14 cellular contexts compared by ENCODE assay signal in the genomic region with DNA sequence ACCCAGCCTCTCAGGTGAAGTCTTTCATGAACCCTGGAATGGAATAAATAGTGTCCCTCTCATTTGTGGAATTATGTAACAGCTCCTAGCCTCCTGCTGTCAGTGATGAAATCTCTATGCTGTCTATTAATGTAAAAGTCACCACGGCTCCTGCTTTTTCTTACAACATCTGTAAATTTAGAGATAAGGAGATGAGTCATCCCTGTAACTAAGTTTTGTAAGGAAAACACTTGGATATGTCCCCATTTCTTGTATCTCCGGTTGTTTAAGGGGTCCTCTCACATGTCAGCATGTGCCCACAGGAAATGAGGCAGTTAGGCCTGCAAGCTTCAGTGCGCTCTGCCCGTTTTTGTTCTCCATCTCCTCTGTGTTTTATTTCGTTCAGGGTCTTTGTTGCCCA. TPM values are rescaled to one million over a fixed set of nuclear protein-coding genes. Genes with fewer than 3 reads are reported as not detected.
DNase-seq lines count a peak whose midpoint lies in the region; ATAC-seq, FAIRE-seq and TF ChIP-seq lines count a peak whose summit lies in the region.
"Had no signal": no experiment of that assay in that cellular context is flagged by ENCODE, and none has a peak within 500 bp of the region (broad histone marks: within the 10 kb centered on the region; RNA-seq: fewer than 3 reads in every experiment).

No MANE protein-coding gene starts in this region.

- peaks cover 5 to 6% of the 10 kb centered on the region in 2 donors for H3K36me3 Mint-ChIP-seq in activated T-cell treated with anti-CD3 and anti-CD28 coated beads, Interleukin-2, amount 50 U/mL, for 72 hours (ENCODE audit: insufficient read depth in 2 of 2)
- H3K36me3 Mint-ChIP-seq in type B pancreatic cell: peaks cover 7% of the 10 kb centered on the region

- peak overlapping the region; percentile 46 to 47 for H3K4me3 Mint-ChIP-seq in activated T-cell treated with anti-CD3 and anti-CD28 coated beads, Interleukin-2, amount 50 U/mL, for 72 hours
- peak overlapping the region; percentile 39 for H3K4me3 Mint-ChIP-seq in type B pancreatic cell

- no peak for TF ChIP-seq POLR2A in GM12891 (IDR thresholded peaks at IDR 0.05; ENCODE audit: low read depth, low read length)

- no peak for ATAC-seq in activated T-cell treated with anti-CD3 and anti-CD28 coated beads, Interleukin-2, amount 50 U/mL, for 72 hours (replicated peaks in 1 of 2)

- no peaks in the 10 kb centered on the region for H3K9me3 ChIP-seq in SJCRH30 (replicated peaks)

- H3K4me1 ChIP-seq in SJCRH30: peaks cover 5% of the 10 kb centered on the region; the same call in 1 of the 2 replicates

- FAIRE-seq in GM12891 (lab: Jason Lieb, UNC): no peak
- FAIRE-seq: GM19239 had no signal

- no peak for DNase-seq in activated T-cell treated with anti-CD3 and anti-CD28 coated beads, Interleukin-2, amount 50 U/mL, for 72 hours
- DNase-seq in activated T-cell treated with anti-CD3 and anti-CD28 coated beads, Interleukin-2, amount 50 U/mL, for 1 hour: no peak
- DNase-seq in RPMI7951 (ENCODE audit: low read depth): peak; percentile 47
- DNase-seq in choroid plexus epithelial cell (ENCODE audit: low read depth): peak; percentile 84
- no peak for DNase-seq in type B pancreatic cell (ENCODE audit: extremely low spot score, unreplicated experiment)
- DNase-seq in coronary artery (ENCODE audit: low spot score): no peak
- no peak for DNase-seq in SJCRH30
- DNase-seq in GM12891 (ENCODE audit: insufficient read length, low spot score): no peak
- DNase-seq: activated CD8-positive, alpha-beta memory T cell treated with anti-CD3 and anti-CD28 coated beads, Interleukin-2, amount 50 U/mL, for 4 hours; caudate nucleus; NCI-H1105; NCI-H526 treated with DMSO at 0.1 percent for 48 hours had no signal

- H3K27ac ChIP-seq in coronary artery (peak overlapping the region in 1 of 2 donors; percentile 50), SJCRH30 (no peak overlapping the region)
- H3K27ac ChIP-seq: neural progenitor cell had no signal

- peaks cover 2% of the 10 kb centered on the region; the same call in 1 of the 2 replicates for H3K36me3 ChIP-seq in SJCRH30
- H3K36me3 ChIP-seq: neural progenitor cell had no signal

- H3K27me3 Mint-ChIP-seq in activated T-cell treated with anti-CD3 and anti-CD28 coated beads, Interleukin-2, amount 50 U/mL, for 72 hours (ENCODE audit: low read depth): no peaks in the 10 kb centered on the region
- no peaks in the 10 kb centered on the region for H3K27me3 Mint-ChIP-seq in type B pancreatic cell

- H3K4me3 ChIP-seq in choroid plexus epithelial cell (ENCODE audit: low read depth, low read length): no peak overlapping the region
- no peak overlapping the region for H3K4me3 ChIP-seq in coronary artery
- H3K4me3 ChIP-seq in SJCRH30: no peak overlapping the region
- H3K4me3 ChIP-seq: neural progenitor cell had no signal

- peaks cover 82% of the 10 kb centered on the region for H3K4me1 Mint-ChIP-seq in activated T-cell treated with anti-CD3 and anti-CD28 coated beads, Interleukin-2, amount 50 U/mL, for 72 hours (ENCODE audit: low read depth)
- H3K4me1 Mint-ChIP-seq in type B pancreatic cell (ENCODE audit: unreplicated experiment): peaks cover 21% of the 10 kb centered on the region

- TF ChIP-seq CTCF in choroid plexus epithelial cell (conservative IDR thresholded peaks at IDR 0.05; ENCODE audit: low read depth, low read length): no peak
- no peak for TF ChIP-seq CTCF in type B pancreatic cell (conservative IDR thresholded peaks at IDR 0.05)
- TF ChIP-seq CTCF in coronary artery (IDR thresholded peaks at IDR 0.05): no peak

- H3K27me3 ChIP-seq in SJCRH30: no peaks in the 10 kb centered on the region
- H3K27me3 ChIP-seq: neural progenitor cell had no signal

- H3K9me3 Mint-ChIP-seq in activated T-cell treated with anti-CD3 and anti-CD28 coated beads, Interleukin-2, amount 50 U/mL, for 72 hours: no peaks in the 10 kb centered on the region
- H3K9me3 Mint-ChIP-seq in type B pancreatic cell: no peaks in the 10 kb centered on the region
- H3K9me3 Mint-ChIP-seq: neural progenitor cell had no signal

- peak overlapping the region; percentile 70 for H3K27ac Mint-ChIP-seq in activated T-cell treated with anti-CD3 and anti-CD28 coated beads, Interleukin-2, amount 50 U/mL, for 72 hours
- H3K27ac Mint-ChIP-seq in type B pancreatic cell: no peak overlapping the region
- H3K27ac Mint-ChIP-seq: neural progenitor cell had no signal

TF ChIP-seq in GM12891, 5 proteins besides CTCF, POLR2A, EP300 and RAD21:
- TF ChIP-seq POU2F2 (IDR thresholded peaks at IDR 0.05; ENCODE audit: low read depth, low read length): no peak
- TF ChIP-seq PAX5 (IDR thresholded peaks at IDR 0.05; ENCODE audit: insufficient read depth, low read length, severe bottlenecking): no peak
TF ChIP-seq in GM12891: peak in this region for 0.

RNA-seq across cellular contexts. Expression of gene NAT9, which starts 2.8 kb away (rescaled TPM):
- 10 to 100 TPM; 49.7 to 58.4 TPM for total RNA-seq in activated T-cell treated with anti-CD3 and anti-CD28 coated beads, Interleukin-2, amount 50 U/mL, for 72 hours
- total RNA-seq in RPMI7951 (2014; rRNA removed; shearing (Covaris generic)): 11.4 and 12.1 TPM in 2 replicates
- total RNA-seq in type B pancreatic cell (ENCODE audit: low replicate concordance): 54.7 and 67.2 TPM in 2 replicates
- total RNA-seq in SJCRH30 (2014; rRNA removed; shearing (Covaris generic)): 47.7 and 50.1 TPM in 2 replicates
- 32.7 TPM for polyA plus RNA-seq in GM12891 (2012; ENCODE audit: low read depth, missing spikeins)

RNA-seq across cellular contexts. Expression of gene NHERF1, which starts 30.5 kb away (rescaled TPM):
- 10 to 100 TPM; 78.8 to 81.2 TPM for total RNA-seq in activated T-cell treated with anti-CD3 and anti-CD28 coated beads, Interleukin-2, amount 50 U/mL, for 72 hours
- total RNA-seq in RPMI7951 (2014; rRNA removed; shearing (Covaris generic)): 15.0 TPM in 2 replicates
- 86.9 and 157 TPM in 2 replicates for total RNA-seq in type B pancreatic cell (ENCODE audit: low replicate concordance)
- total RNA-seq in SJCRH30 (2014; rRNA removed; shearing (Covaris generic)): 42.0 and 45.4 TPM in 2 replicates
- 19.1 TPM for polyA plus RNA-seq in GM12891 (2012; ENCODE audit: low read depth, missing spikeins)

RNA-seq across cellular contexts. Expression of gene RAB37, which starts 41.9 kb away (rescaled TPM):
- total RNA-seq in activated T-cell treated with anti-CD3 and anti-CD28 coated beads, Interleukin-2, amount 50 U/mL, for 72 hours: 10 to 100 TPM; 13.6 to 18.1 TPM
- total RNA-seq in RPMI7951 (2014; rRNA removed; shearing (Covaris generic)): not detected in 2 replicates
- total RNA-seq in type B pancreatic cell (ENCODE audit: low replicate concordance): 3.4 and 4.2 TPM in 2 replicates
- 1.3 and 3.0 TPM in 2 replicates for total RNA-seq in SJCRH30 (2014; rRNA removed; shearing (Covaris generic))
- polyA plus RNA-seq in GM12891 (2012; ENCODE audit: low read depth, missing spikeins): 8.5 TPM

Comparison
In these comparisons a context has a peak if more than half of its experiments do, and no peak if none do; other contexts are left out.
1. DNase-seq: peak in RPMI7951 (single experiment) and choroid plexus epithelial cell (single experiment); none in activated T-cell treated with anti-CD3 and anti-CD28 coated beads, Interleukin-2, amount 50 U/mL, for 72 hours (0 of 2), activated T-cell treated with anti-CD3 and anti-CD28 coated beads, Interleukin-2, amount 50 U/mL, for 1 hour (single experiment), type B pancreatic cell (single experiment), coronary artery (single experiment), SJCRH30 (0 of 2) and GM12891 (single experiment).